9 cellular contexts compared by ENCODE assay signal in genomic region chr14:21106506-21107359, GRCh38. TPM values are rescaled to one million over a fixed set of nuclear protein-coding genes. Genes with fewer than 3 reads are reported as not detected.
A peak's percentile ranks its signal among the peaks of the same experiment; 100 is the strongest.
DNase-seq lines count a peak whose midpoint lies in the region; ATAC-seq and TF ChIP-seq lines count a peak whose summit lies in the region.
"Had no signal": no experiment of that assay in that cellular context is flagged by ENCODE, and none has a peak within 500 bp of the region (broad histone marks: within the 10 kb centered on the region; RNA-seq: fewer than 3 reads in every experiment).

No MANE protein-coding gene starts in this region.

- peaks cover 84% of the 10 kb centered on the region for H3K4me1 Mint-ChIP-seq in nephron progenitor cell

- H3K27ac ChIP-seq in PC-9 (no peak overlapping the region), fibroblast of lung (ENCODE audit: insufficient read depth, low read length) (peak overlapping the region; percentile 17)

- TF ChIP-seq CTCF in PC-9 (conservative IDR thresholded peaks at IDR 0.05) (peak; percentile 76), fibroblast of lung (conservative IDR thresholded peaks at IDR 0.05 in 1 of 2, IDR thresholded peaks at IDR 0.05 in 1 of 2; ENCODE audit: low read depth in 1 of 2, low read length in 2 of 2) (peak; percentile 92 to 99), nephron progenitor cell (IDR thresholded peaks at IDR 0.05) (peak; percentile 86)

- POLR2A ChIA-PET in PC-9 (lab: Charles Lee; ENCODE audit: unreplicated experiment) = no interaction called here

- H3K27me3 ChIP-seq in PC-9 (ENCODE audit: insufficient read depth, low read depth) (no peaks in the 10 kb centered on the region), fibroblast of lung (ENCODE audit: control insufficient read depth, insufficient read depth, low read length) (peaks cover 7% of the 10 kb centered on the region)

- H3K9me3 ChIP-seq in PC-9 (ENCODE audit: insufficient read depth, low read depth) = no peaks in the 10 kb centered on the region
- no peaks in the 10 kb centered on the region for H3K9me3 ChIP-seq in fibroblast of lung (ENCODE audit: control insufficient read depth, insufficient read depth, low read depth, low read length)

- peak overlapping the region; percentile 88 for H3K27ac Mint-ChIP-seq in nephron progenitor cell
- H3K27ac Mint-ChIP-seq: T-helper 1 cell treated with Interleukin-12 subunit alpha and Interleukin-12 subunit beta and Interleukin-4 antibody, amounts not matched to agents 30 μg/mL and 1 μg/mL, for 36 hours had no signal

- H4K20me1 ChIP-seq in PC-9 (ENCODE audit: insufficient read depth) (no peaks in the 10 kb centered on the region), fibroblast of lung (ENCODE audit: control insufficient read depth, extremely low read depth, insufficient read depth, low read length) (no peaks in the 10 kb centered on the region)

- H2AFZ ChIP-seq in PC-9 (no peak overlapping the region), fibroblast of lung (ENCODE audit: low read length) (no peak overlapping the region)

- H3K9me3 Mint-ChIP-seq in nephron progenitor cell = no peaks in the 10 kb centered on the region
- H3K9me3 Mint-ChIP-seq: T-helper 1 cell treated with Interleukin-12 subunit alpha and Interleukin-12 subunit beta and Interleukin-4 antibody, amounts not matched to agents 30 μg/mL and 1 μg/mL, for 36 hours had no signal

- H3K79me2 ChIP-seq in PC-9 (ENCODE audit: low read depth) (no peaks in the 10 kb centered on the region), fibroblast of lung (ENCODE audit: control insufficient read depth, insufficient read depth, low read length) (no peaks in the 10 kb centered on the region)

- H3K9me2 ChIP-seq in PC-9 (ENCODE audit: insufficient read depth) = no peaks in the 10 kb centered on the region

- CTCF ChIA-PET in PC-9 (lab: Charles Lee) = no interaction called here

- H3K36me3 ChIP-seq in PC-9 (ENCODE audit: low read depth) (no peaks in the 10 kb centered on the region), fibroblast of lung (ENCODE audit: control insufficient read depth, insufficient read depth, low read length) (no peaks in the 10 kb centered on the region)

- H3F3A ChIP-seq in PC-9 (ENCODE audit: insufficient read depth, low read depth) = peaks cover 11% of the 10 kb centered on the region

- DNase-seq in COR-L47 (lab: John Stamatoyannopoulos, UW) (peak; percentile 66), PC-9 (peak; percentile 55 to 71), fibroblast of lung (ENCODE audit: low read depth in 2 of 2) (peak; percentile 65 to 77), nephron progenitor cell (peak; percentile 81)
- DNase-seq in Jurkat, Clone E6-1 (ENCODE audit: low read depth, low spot score) = peak; percentile 73
- DNase-seq in activated T-helper 1 cell treated with anti-CD3 and anti-CD28 coated beads, Interleukin-2, amount 50 U/mL, for 16 hours (ENCODE audit: low read depth in 1 of 2, low spot score in 1 of 2) = peak; percentile 54 to 62
- DNase-seq in stimulated activated naive CD8-positive, alpha-beta T cell treated with anti-CD3 and anti-CD28 coated beads, Interleukin-15, Interleukin-2, amounts not matched to agents 100 U/mL and 50 U/mL, for 24 hours = peak; percentile 82

- H3K4me3 Mint-ChIP-seq in nephron progenitor cell = peak overlapping the region; percentile 73
- H3K4me3 Mint-ChIP-seq: T-helper 1 cell treated with Interleukin-12 subunit alpha and Interleukin-12 subunit beta and Interleukin-4 antibody, amounts not matched to agents 30 μg/mL and 1 μg/mL, for 36 hours had no signal

- no peak overlapping the region for H3K9ac ChIP-seq in fibroblast of lung (ENCODE audit: insufficient read depth, low read length)

- H3K4me3 ChIP-seq in Jurkat, Clone E6-1 (ENCODE audit: low read length) = no peak overlapping the region
- H3K4me3 ChIP-seq in PC-9 (no peak overlapping the region), fibroblast of lung (replicated peaks in 1 of 4; ENCODE audit: control extremely low read depth in 1 of 4, insufficient read depth in 1 of 4, low read depth in 3 of 4, low read length in 4 of 4) (no peak overlapping the region)

- no peaks in the 10 kb centered on the region for H3K27me3 Mint-ChIP-seq in nephron progenitor cell (ENCODE audit: low read depth, poor library complexity)

- H3K4me2 ChIP-seq in PC-9 (peak overlapping the region; percentile 37; the same call in 1 of the 2 replicates), fibroblast of lung (ENCODE audit: extremely low read depth, insufficient read depth, low read length) (peak overlapping the region; percentile 27)

- H3K4me1 ChIP-seq in PC-9 (replicated peaks; ENCODE audit: insufficient read depth) = peaks cover 38% of the 10 kb centered on the region
- H3K4me1 ChIP-seq in fibroblast of lung (ENCODE audit: control insufficient read depth, extremely low read depth, insufficient read depth, low read length) = peaks cover 14% of the 10 kb centered on the region

- intact Hi-C loops in PC-9 (cut with micrococcal nuclease; ENCODE audit: unreplicated experiment) = loop anchor here (10.0 kb wide), 1 partner anchor 132 kb away; no protein-coding TSS in a partner anchor

- no peak for ATAC-seq in stimulated activated naive CD8-positive, alpha-beta T cell treated with anti-CD3 and anti-CD28 coated beads, Interleukin-15, Interleukin-2, amounts not matched to agents 100 U/mL and 50 U/mL, for 24 hours
- no peak for ATAC-seq in GM21447 (IDR thresholded peaks at IDR 0.05; ENCODE audit: unreplicated experiment)

- H3K36me3 Mint-ChIP-seq in nephron progenitor cell (ENCODE audit: low read depth) = no peaks in the 10 kb centered on the region

- BruUV-seq in PC-9 (replicated peaks; lab: Mats Ljungman, UMichigan) = no TSS peak

RNA-seq across cellular contexts. Expression of gene TMEM253, which starts 5.9 kb away (rescaled TPM):
- not detected for polyA plus RNA-seq in Jurkat, Clone E6-1 (2012; ENCODE audit: insufficient read depth, insufficient read length)
- total RNA-seq in PC-9 (2021) = 0.35 and 1.4 TPM in 2 replicates
- not detected in 2 replicates for total RNA-seq in fibroblast of lung
- polyA plus RNA-seq in fibroblast of lung = 0.05 and 0.11 TPM in 2 replicates
- polyA plus RNA-seq in fibroblast of lung (2012) = 0.07 TPM in 1 of 2 replicates, not detected in the other
- polyA minus RNA-seq in fibroblast of lung (ENCODE audit: low replicate concordance) = not detected in 2 replicates

RNA-seq across cellular contexts. Expression of gene ZNF219, which starts 8.3 kb away (rescaled TPM):
- 27.1 TPM for polyA plus RNA-seq in Jurkat, Clone E6-1 (2012; ENCODE audit: insufficient read depth, insufficient read length)
- total RNA-seq in PC-9 (2021) (23.0 and 25.3 TPM in 2 replicates), fibroblast of lung (3.9 and 4.6 TPM in 2 replicates)
- 2.2 and 2.4 TPM in 2 replicates for polyA plus RNA-seq in fibroblast of lung
- polyA plus RNA-seq in fibroblast of lung (2012) = 3.4 and 5.2 TPM in 2 replicates
- 1.1 and 2.3 TPM in 2 replicates for polyA minus RNA-seq in fibroblast of lung (ENCODE audit: low replicate concordance)

RNA-seq across cellular contexts. Expression of gene ARHGEF40, which starts 36.6 kb away (rescaled TPM):
- 1.6 TPM for polyA plus RNA-seq in Jurkat, Clone E6-1 (2012; ENCODE audit: insufficient read depth, insufficient read length)
- total RNA-seq in PC-9 (2021) (12.7 and 13.0 TPM in 2 replicates), fibroblast of lung (23.6 and 24.7 TPM in 2 replicates)
- 18.2 and 34.6 TPM in 2 replicates for polyA plus RNA-seq in fibroblast of lung
- polyA plus RNA-seq in fibroblast of lung (2012) = 16.0 and 24.4 TPM in 2 replicates
- polyA minus RNA-seq in fibroblast of lung (ENCODE audit: low replicate concordance) = 93.2 and 115 TPM in 2 replicates

RNA-seq across cellular contexts. Expression of gene RNASE8, which starts 49.1 kb away (rescaled TPM):
- not detected for polyA plus RNA-seq in Jurkat, Clone E6-1 (2012; ENCODE audit: insufficient read depth, insufficient read length)
- not detected in 2 replicates for total RNA-seq in PC-9 (2021)
- not detected in 2 replicates for total RNA-seq in fibroblast of lung
- polyA plus RNA-seq in fibroblast of lung = not detected in 2 replicates
- polyA plus RNA-seq in fibroblast of lung (2012) = not detected in 2 replicates
- not detected in 2 replicates for polyA minus RNA-seq in fibroblast of lung (ENCODE audit: low replicate concordance)

RNA-seq across cellular contexts. Expression of gene OR5AU1, which starts 49.1 kb away (rescaled TPM):
- polyA plus RNA-seq in Jurkat, Clone E6-1 (2012; ENCODE audit: insufficient read depth, insufficient read length) = not detected
- total RNA-seq in PC-9 (2021) = not detected in 2 replicates
- not detected in 2 replicates for total RNA-seq in fibroblast of lung
- polyA plus RNA-seq in fibroblast of lung = not detected in 2 replicates
- not detected in 2 replicates for polyA plus RNA-seq in fibroblast of lung (2012)
- polyA minus RNA-seq in fibroblast of lung (ENCODE audit: low replicate concordance) = not detected in 2 replicates
